In the genomic region with DNA sequence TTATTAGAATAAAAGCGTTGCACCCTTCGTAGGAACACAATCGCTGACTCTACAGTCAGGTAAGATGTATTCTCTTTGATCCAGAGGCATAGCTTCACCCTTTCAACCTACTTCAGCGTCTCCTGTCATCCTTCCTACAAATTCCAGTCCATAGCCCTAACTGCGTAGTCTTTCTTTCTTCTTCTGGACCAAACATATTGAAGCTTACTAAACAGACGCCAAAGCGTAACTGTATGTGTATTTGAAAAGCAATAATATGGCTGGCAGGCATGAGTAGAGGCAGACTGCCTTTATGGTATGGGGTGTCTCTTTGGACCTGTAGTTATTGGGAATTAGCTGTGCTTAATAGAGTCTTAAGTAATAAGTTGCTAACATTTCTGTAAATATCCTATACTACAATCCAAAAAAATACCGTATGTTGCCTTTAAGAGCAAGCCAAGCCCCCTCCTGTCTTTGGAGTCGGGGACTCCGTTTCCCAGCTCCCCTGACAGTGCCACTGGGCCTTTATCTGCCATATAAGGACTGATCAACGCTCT, we compare ENCODE assay signal across 8 cellular contexts. TPM values are rescaled to one million over a fixed set of nuclear protein-coding genes. Genes with fewer than 3 reads are reported as not detected.
DNase-seq lines count a peak whose midpoint lies in the region; ATAC-seq lines count a peak whose summit lies in the region.

No MANE protein-coding gene starts in this region.

- no peaks in the 10 kb centered on the region for H3K27me3 Mint-ChIP-seq in natural killer cell treated with Interleukin-12 subunit alpha and Interleukin-12 subunit beta and Interleukin-15 and Interleukin-18, amount 100 ng/mL, for 72 hours

- H3K36me3 ChIP-seq in BLaER1 treated with 17β-estradiol and CSF1 and Interleukin-3, amounts not matched to agents 10 nM and 100 nM, result peaks cover 6 to 23% (median 17%) of the 10 kb centered on the region in 11 experiments
- H3K36me3 ChIP-seq in KOPT-K1 (ENCODE audit: insufficient read depth, low read length), result peaks cover 6% of the 10 kb centered on the region

- peak overlapping the region; percentile 89 for H3K4me3 Mint-ChIP-seq in natural killer cell treated with Interleukin-12 subunit alpha and Interleukin-12 subunit beta and Interleukin-15 and Interleukin-18, amount 100 ng/mL, for 72 hours

- H3K4me2 ChIP-seq in BLaER1 treated with 17β-estradiol and CSF1 and Interleukin-3, amounts not matched to agents 10 nM and 100 nM, result peak overlapping the region; percentile 37 to 76 (median 62)

- no peak for ATAC-seq in natural killer cell treated with Interleukin-12 subunit alpha and Interleukin-12 subunit beta and Interleukin-15 and Interleukin-18, amount 100 ng/mL, for 72 hours
- ATAC-seq in sciatic nerve, result no peak
- ATAC-seq in GM19328 (IDR thresholded peaks at IDR 0.05; ENCODE audit: unreplicated experiment), result no peak
- ATAC-seq in GM21717 (IDR thresholded peaks at IDR 0.05; ENCODE audit: unreplicated experiment), result no peak

- peak overlapping the region; percentile 61 to 96 (median 90); a peak in 19 of 20 replicates for H3K4me3 ChIP-seq in BLaER1 treated with 17β-estradiol and CSF1 and Interleukin-3, amounts not matched to agents 10 nM and 100 nM

- no peaks in the 10 kb centered on the region for H3K9me3 ChIP-seq in BLaER1 treated with 17β-estradiol and CSF1 and Interleukin-3, amounts not matched to agents 10 nM and 100 nM (replicated peaks in 1 of 11)
- no peaks in the 10 kb centered on the region for H3K9me3 ChIP-seq in KOPT-K1 (ENCODE audit: insufficient read depth, low read length, poor library complexity, severe bottlenecking)

- intact Hi-C loops in sciatic nerve (cut with DNase I), result no loop called here

- peaks cover 17% of the 10 kb centered on the region for H3K36me3 Mint-ChIP-seq in natural killer cell treated with Interleukin-12 subunit alpha and Interleukin-12 subunit beta and Interleukin-15 and Interleukin-18, amount 100 ng/mL, for 72 hours

- peak overlapping the region; percentile 89 to 93 for H3K27ac Mint-ChIP-seq in natural killer cell treated with Interleukin-12 subunit alpha and Interleukin-12 subunit beta and Interleukin-15 and Interleukin-18, amount 100 ng/mL, for 72 hours

- peak overlapping the region; percentile 28 to 95 (median 92); a peak in 21 of 22 replicates for H3K9ac ChIP-seq in BLaER1 treated with 17β-estradiol and CSF1 and Interleukin-3, amounts not matched to agents 10 nM and 100 nM

- no peak for DNase-seq in natural killer cell treated with Interleukin-12 subunit alpha and Interleukin-12 subunit beta and Interleukin-15 and Interleukin-18, amount 100 ng/mL, for 72 hours (ENCODE audit: low spot score)
- DNase-seq in sciatic nerve (ENCODE audit: low spot score) (no peak), NCI-H82 (lab: John Stamatoyannopoulos, UW) (no peak)

- H3K4me1 Mint-ChIP-seq in natural killer cell treated with Interleukin-12 subunit alpha and Interleukin-12 subunit beta and Interleukin-15 and Interleukin-18, amount 100 ng/mL, for 72 hours (ENCODE audit: low read depth in 2 of 2), result peaks cover 28 to 30% of the 10 kb centered on the region in 2 donors

- peaks cover 12 to 26% (median 18%) of the 10 kb centered on the region in 10 experiments for H3K4me1 ChIP-seq in BLaER1 treated with 17β-estradiol and CSF1 and Interleukin-3, amounts not matched to agents 10 nM and 100 nM

- peaks cover 5% of the 10 kb centered on the region for H3K9me3 Mint-ChIP-seq in natural killer cell treated with Interleukin-12 subunit alpha and Interleukin-12 subunit beta and Interleukin-15 and Interleukin-18, amount 100 ng/mL, for 72 hours

- peaks cover 0 to 21% (median 6%) of the 10 kb centered on the region in 11 experiments; a peak in 8 of 22 replicates for H4K20me1 ChIP-seq in BLaER1 treated with 17β-estradiol and CSF1 and Interleukin-3, amounts not matched to agents 10 nM and 100 nM

- no peaks in the 10 kb centered on the region for H3K27me3 ChIP-seq in BLaER1 treated with 17β-estradiol and CSF1 and Interleukin-3, amounts not matched to agents 10 nM and 100 nM

- peak overlapping the region; percentile 64 to 89 (median 85) for H3K27ac ChIP-seq in BLaER1 treated with 17β-estradiol and CSF1 and Interleukin-3, amounts not matched to agents 10 nM and 100 nM
- H3K27ac ChIP-seq in KOPT-K1 (ENCODE audit: low read depth, low read length, poor library complexity, severe bottlenecking) (peak overlapping the region; percentile 85), cingulate gyrus (ENCODE audit: low read depth, low read length) (peak overlapping the region; percentile 86)

RNA-seq across cellular contexts. Expression of a gene that starts 0.4 kb away (rescaled TPM):
- total RNA-seq in natural killer cell treated with Interleukin-12 subunit alpha and Interleukin-12 subunit beta and Interleukin-15 and Interleukin-18, amount 100 ng/mL, for 72 hours, result 10 to 100 TPM; 18.9 to 22.0 TPM
- 29.3 TPM for total RNA-seq in sciatic nerve

RNA-seq across cellular contexts. Expression of a gene that starts 21.7 kb away (rescaled TPM):
- total RNA-seq in natural killer cell treated with Interleukin-12 subunit alpha and Interleukin-12 subunit beta and Interleukin-15 and Interleukin-18, amount 100 ng/mL, for 72 hours, result 10 to 100 TPM; 10.6 to 11.1 TPM
- 20.1 TPM for total RNA-seq in sciatic nerve

RNA-seq across cellular contexts. Expression of a gene that starts 25.9 kb away (rescaled TPM):
- 1 to 10 TPM; 3.5 to 5.2 TPM for total RNA-seq in natural killer cell treated with Interleukin-12 subunit alpha and Interleukin-12 subunit beta and Interleukin-15 and Interleukin-18, amount 100 ng/mL, for 72 hours
- total RNA-seq in sciatic nerve, result 6.0 TPM

RNA-seq across cellular contexts. Expression of a gene that starts 25.9 kb away (rescaled TPM):
- total RNA-seq in natural killer cell treated with Interleukin-12 subunit alpha and Interleukin-12 subunit beta and Interleukin-15 and Interleukin-18, amount 100 ng/mL, for 72 hours, result 1 to 10 TPM; 2.2 to 3.0 TPM
- 4.0 TPM for total RNA-seq in sciatic nerve

RNA-seq across cellular contexts. Expression of a gene that starts 38.2 kb away (rescaled TPM):
- total RNA-seq in natural killer cell treated with Interleukin-12 subunit alpha and Interleukin-12 subunit beta and Interleukin-15 and Interleukin-18, amount 100 ng/mL, for 72 hours, result 1 to 10 TPM; 4.7 to 9.8 TPM
- 9.2 TPM for total RNA-seq in sciatic nerve
